ENCODE assay signal across 8 cellular contexts in genomic region chr1:32394141-32394889, GRCh38. TPM values are rescaled to one million over a fixed set of nuclear protein-coding genes. Genes with fewer than 3 reads are reported as not detected.
DNase-seq lines count a peak whose midpoint lies in the region; ATAC-seq and TF ChIP-seq lines count a peak whose summit lies in the region.

A gene with protein sequence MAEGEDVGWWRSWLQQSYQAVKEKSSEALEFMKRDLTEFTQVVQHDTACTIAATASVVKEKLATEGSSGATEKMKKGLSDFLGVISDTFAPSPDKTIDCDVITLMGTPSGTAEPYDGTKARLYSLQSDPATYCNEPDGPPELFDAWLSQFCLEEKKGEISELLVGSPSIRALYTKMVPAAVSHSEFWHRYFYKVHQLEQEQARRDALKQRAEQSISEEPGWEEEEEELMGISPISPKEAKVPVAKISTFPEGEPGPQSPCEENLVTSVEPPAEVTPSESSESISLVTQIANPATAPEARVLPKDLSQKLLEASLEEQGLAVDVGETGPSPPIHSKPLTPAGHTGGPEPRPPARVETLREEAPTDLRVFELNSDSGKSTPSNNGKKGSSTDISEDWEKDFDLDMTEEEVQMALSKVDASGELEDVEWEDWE (minus strand): TSS chr1:32394441. CDS start chr1:32394414, 27 bp downstream.

- H2AFZ ChIP-seq in neural progenitor cell (replicated peaks) = peak within 1 kb of the TSS; percentile 89

- peaks cover 45% of the 10 kb centered on the region for H3K79me2 ChIP-seq in neural progenitor cell (ENCODE audit: low read depth)

- H3K27ac Mint-ChIP-seq in neural progenitor cell = peak within 1 kb of the TSS; percentile 100

- H3K4me1 ChIP-seq in foreskin keratinocyte = peaks cover 4% of the 10 kb centered on the region
- H3K4me1 ChIP-seq in neural progenitor cell = peaks cover 14% of the 10 kb centered on the region

- peak within 1 kb of the TSS; percentile 98 for H3K9ac ChIP-seq in neural progenitor cell

- POLR2A ChIA-PET in HEK293T (lab: Yijun Ruan, JAX) = interaction anchor here (0.6 to 2.2 kb wide), 30 partner anchors 9 to 378 kb away, joined by 3 to 12 read pairs (median 4); partner anchors contain the start of genes CCDC28B, HDAC1, MARCKSL1 and RBBP4

- no peaks in the 10 kb centered on the region for H3K9me3 ChIP-seq in neural progenitor cell (ENCODE audit: low read depth)

- H3K27me3 ChIP-seq in foreskin keratinocyte (no peaks in the 10 kb centered on the region), neural progenitor cell (no peaks in the 10 kb centered on the region)

- ATAC-seq in foreskin keratinocyte = peak; percentile 91

- peak within 1 kb of the TSS; percentile 99 for H3K4me2 ChIP-seq in neural progenitor cell

- H3K4me3 Mint-ChIP-seq in neural progenitor cell = peak within 1 kb of the TSS; percentile 100

- DNase-seq in GF-D8 (lab: John Stamatoyannopoulos, UW) (peak; percentile 98), HEK293T (ENCODE audit: extremely low spot score) (peak; percentile 100), MV-4-11 (lab: John Stamatoyannopoulos, UW) (peak; percentile 99), SK-MEL-5 (ENCODE audit: low read depth, low spot score) (peak; percentile 97), foreskin keratinocyte (peak; percentile 97 to 98), neural progenitor cell (ENCODE audit: low spot score) (peak; percentile 99), stromal cell of bone marrow (ENCODE audit: low read depth) (peak; percentile 98)
- DNase-seq in activated naive CD4-positive, alpha-beta T cell treated with Interleukin-2 at 50 U/mL for 16 hours = peak; percentile 99

- H4K20me1 ChIP-seq in neural progenitor cell (ENCODE audit: low read depth) = peaks cover 14% of the 10 kb centered on the region

- H3K36me3 ChIP-seq in neural progenitor cell = no peaks in the 10 kb centered on the region

- CTCF ChIA-PET in HEK293T (lab: Yijun Ruan, JAX) = interaction anchor here (0.6 to 0.9 kb wide), 3 partner anchors 72 to 245 kb away, joined by 3 to 4 read pairs (median 3); no protein-coding TSS in a partner anchor

- H3K27ac ChIP-seq in foreskin keratinocyte = peak within 1 kb of the TSS; percentile 79
- peak within 1 kb of the TSS; percentile 98 for H3K27ac ChIP-seq in neural progenitor cell

- peaks cover 2% of the 10 kb centered on the region for H3K9me3 Mint-ChIP-seq in neural progenitor cell

- in situ Hi-C loops in SK-MEL-5 (cut with HindIII; ENCODE audit: low pct_unique_long_range_greater_than_20kb, low sequenced_read_pairs) = no loop called here

- peak within 1 kb of the TSS; percentile 88 for H3K4me3 ChIP-seq in neural progenitor cell

- H3F3A ChIP-seq in neural progenitor cell (ENCODE audit: low read depth) = peaks cover 18% of the 10 kb centered on the region

- H3K4me1 Mint-ChIP-seq in neural progenitor cell = peaks cover 24% of the 10 kb centered on the region

- H3K36me3 Mint-ChIP-seq in neural progenitor cell = peaks cover 4% of the 10 kb centered on the region

- no peaks in the 10 kb centered on the region for H3K27me3 Mint-ChIP-seq in neural progenitor cell (ENCODE audit: insufficient read depth, low read depth)

- TF ChIP-seq CTCF in foreskin keratinocyte (conservative IDR thresholded peaks at IDR 0.05) (no peak), neural progenitor cell (IDR thresholded peaks at IDR 0.05) (no peak)

TF ChIP-seq in HEK293T, 16 proteins besides CTCF, POLR2A, EP300 and RAD21:
- TF ChIP-seq ELF4 (IDR thresholded peaks at IDR 0.05) = 0 out of 2 replicates have a peak, but pooled peaks have one; percentile 8
- no peak for TF ChIP-seq NFRKB (IDR thresholded peaks at IDR 0.05)
- TF ChIP-seq, protein P1, sequence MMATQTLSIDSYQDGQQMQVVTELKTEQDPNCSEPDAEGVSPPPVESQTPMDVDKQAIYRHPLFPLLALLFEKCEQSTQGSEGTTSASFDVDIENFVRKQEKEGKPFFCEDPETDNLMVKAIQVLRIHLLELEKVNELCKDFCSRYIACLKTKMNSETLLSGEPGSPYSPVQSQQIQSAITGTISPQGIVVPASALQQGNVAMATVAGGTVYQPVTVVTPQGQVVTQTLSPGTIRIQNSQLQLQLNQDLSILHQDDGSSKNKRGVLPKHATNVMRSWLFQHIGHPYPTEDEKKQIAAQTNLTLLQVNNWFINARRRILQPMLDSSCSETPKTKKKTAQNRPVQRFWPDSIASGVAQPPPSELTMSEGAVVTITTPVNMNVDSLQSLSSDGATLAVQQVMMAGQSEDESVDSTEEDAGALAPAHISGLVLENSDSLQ (IDR thresholded peaks at IDR 0.05) = peak; percentile 96
- TF ChIP-seq HDGF (IDR thresholded peaks at IDR 0.05; ENCODE audit: borderline replicate concordance) = peak; percentile 93
- TF ChIP-seq L3MBTL2 (conservative IDR thresholded peaks at IDR 0.05) = no peak
- no peak for TF ChIP-seq FOXK2 (IDR thresholded peaks at IDR 0.05)
TF ChIP-seq in HEK293T: peak in this region for 3.

RNA-seq across cellular contexts. Expression of the gene that starts here (rescaled TPM):
- total RNA-seq in SK-MEL-5 (2014; rRNA removed; shearing (Covaris generic)) = 40.7 and 46.8 TPM in 2 replicates
- 48.7 and 55.6 TPM in 2 replicates for polyA plus RNA-seq in SK-MEL-5 (2015; cell fraction: cytosol; rRNA removed)
- polyA plus RNA-seq in SK-MEL-5 (2015; cell fraction: nucleus; rRNA removed) = 83.4 and 95.4 TPM in 2 replicates
- 33.8 and 39.7 TPM in 2 replicates for total RNA-seq in foreskin keratinocyte
- 22.2 and 23.0 TPM in 2 replicates for polyA plus RNA-seq in foreskin keratinocyte
- total RNA-seq in neural progenitor cell (ENCODE audit: low replicate concordance) = 47.5 and 67.4 TPM in 2 replicates

Comparison
In these comparisons a context has a peak if more than half of its experiments do, and no peak if none do; other contexts are left out.
1. Peak in every context shown above with its lines: DNase-seq, ATAC-seq, H3K4me3 ChIP-seq and H3K27ac ChIP-seq.